In genomic region chr7:120442838-120443237, GRCh38 we compare ENCODE assay signal across 22 cellular contexts.
DNase-seq lines count a peak whose midpoint lies in the region; ATAC-seq, FAIRE-seq and TF ChIP-seq lines count a peak whose summit lies in the region.
"Had no signal": no experiment of that assay in that cellular context is flagged by ENCODE, and none has a peak within 500 bp of the region (broad histone marks: within the 10 kb centered on the region; RNA-seq: fewer than 3 reads in every experiment).

No MANE protein-coding gene starts in this region.

- H3K4me1 Mint-ChIP-seq in endodermal cell = peaks cover 1% of the 10 kb centered on the region
- H3K4me1 Mint-ChIP-seq: CD4-positive, CD25-positive, alpha-beta regulatory T cell had no signal

- H3K27me3 ChIP-seq in endodermal cell (ENCODE audit: control insufficient read depth, insufficient read depth, low read length, poor library complexity, severe bottlenecking) = no peaks in the 10 kb centered on the region
- H3K27me3 ChIP-seq: gastroesophageal sphincter had no signal

- H3K9ac ChIP-seq in endodermal cell (ENCODE audit: extremely low read depth, low read length, poor library complexity, severe bottlenecking) = no peak overlapping the region

- H3K27ac Mint-ChIP-seq in endodermal cell = no peak overlapping the region
- H3K27ac Mint-ChIP-seq: activated naive CD8-positive, alpha-beta T cell; CD4-positive, CD25-positive, alpha-beta regulatory T cell had no signal

- H3K4me3 ChIP-seq in endodermal cell (ENCODE audit: low read length) = no peak overlapping the region
- H3K4me3 ChIP-seq: gastroesophageal sphincter had no signal

- TF ChIP-seq POLR2A in GM12892 (IDR thresholded peaks at IDR 0.05; ENCODE audit: low read depth, low read length) = no peak

- no peak overlapping the region for H3K4me3 Mint-ChIP-seq in endodermal cell
- H3K4me3 Mint-ChIP-seq: activated naive CD8-positive, alpha-beta T cell; CD4-positive, CD25-positive, alpha-beta regulatory T cell had no signal

- H3K36me3 Mint-ChIP-seq in endodermal cell (ENCODE audit: low read depth) = no peaks in the 10 kb centered on the region
- H3K36me3 Mint-ChIP-seq: activated naive CD8-positive, alpha-beta T cell; CD4-positive, CD25-positive, alpha-beta regulatory T cell had no signal

- DNase-seq in GM12892 (ENCODE audit: insufficient read length) (no peak), NCI-H2227 (lab: John Stamatoyannopoulos, UW; ENCODE audit: unreplicated experiment) (no peak), GM19238 (ENCODE audit: insufficient read length, low spot score) (no peak), endodermal cell (no peak), NCI-H128 (lab: John Stamatoyannopoulos, UW; ENCODE audit: unreplicated experiment) (no peak)
- DNase-seq: activated CD4-positive, alpha-beta T cell treated with anti-CD3 and anti-CD28 coated beads, Interleukin-2, amount 50 U/mL, for 1 hour; activated T-cell treated with anti-CD3 and anti-CD28 coated beads for 4 hours; CD4-positive, CD25-positive, alpha-beta regulatory T cell; erythroblast; HCEC 1CT; IMR-90; MM.1S; NCI-H2029 treated with DMSO at 0.1 percent for 48 hours; NCI-H82; substantia nigra had no signal

- no peak overlapping the region for H3K27ac ChIP-seq in endodermal cell (ENCODE audit: low read depth, low read length)
- H3K27ac ChIP-seq: gastroesophageal sphincter had no signal

- H3K9me3 ChIP-seq in endodermal cell (ENCODE audit: control insufficient read depth, low read length) = no peaks in the 10 kb centered on the region
- H3K9me3 ChIP-seq: gastroesophageal sphincter had no signal

- TF ChIP-seq CTCF in endodermal cell (conservative IDR thresholded peaks at IDR 0.05) = no peak

- peak; percentile 89 for FAIRE-seq in GM12892 (lab: Jason Lieb, UNC)
- FAIRE-seq: RCC 7860 had no signal

- 94 to 100% methylated on average over 1 of the region's 2 CpGs for WGBS in endodermal cell (ENCODE audit: insufficient coverage in 1 of 2, insufficient read length in 1 of 2), 2 experiments

- H3K4me1 ChIP-seq in endodermal cell (ENCODE audit: control insufficient read depth, insufficient read depth, low read length) = no peaks in the 10 kb centered on the region
- H3K4me1 ChIP-seq: gastroesophageal sphincter had no signal

- no peaks in the 10 kb centered on the region for H3K36me3 ChIP-seq in endodermal cell (ENCODE audit: control insufficient read depth, insufficient read depth, low read length)
- H3K36me3 ChIP-seq: gastroesophageal sphincter had no signal

- no peaks in the 10 kb centered on the region for H3K27me3 Mint-ChIP-seq in endodermal cell (ENCODE audit: insufficient read depth)
- H3K27me3 Mint-ChIP-seq: activated naive CD8-positive, alpha-beta T cell; CD4-positive, CD25-positive, alpha-beta regulatory T cell had no signal

- H3K9me3 Mint-ChIP-seq in endodermal cell = no peaks in the 10 kb centered on the region

- ATAC-seq in GM19351 (IDR thresholded peaks at IDR 0.05; ENCODE audit: unreplicated experiment) = peak; percentile 56
- peak; percentile 40 for ATAC-seq in HG02678 (IDR thresholded peaks at IDR 0.05; ENCODE audit: unreplicated experiment)
- ATAC-seq in HG03196 (IDR thresholded peaks at IDR 0.05; ENCODE audit: unreplicated experiment) = peak; percentile 34
- ATAC-seq: gastroesophageal sphincter, left lobe of liver had no signal
